In genomic region chr20:58032599-58032998, GRCh38 we compare ENCODE assay signal across 30 cellular contexts.
"Had no signal": no experiment of that assay in that cellular context is flagged by ENCODE, and none has a peak within 500 bp of the region (broad histone marks: within the 10 kb centered on the region; RNA-seq: fewer than 3 reads in every experiment).

No MANE protein-coding gene starts in this region.

- H3K27me3 ChIP-seq: ascending aorta, Peyer's patch, SJSA1 had no signal

- H3K36me3 Mint-ChIP-seq: activated naive CD4-positive, alpha-beta T cell treated with anti-CD3 and anti-CD28 coated beads, Interleukin-2, amount 50 U/mL, for 24 hours; activated naive CD8-positive, alpha-beta T cell treated with anti-CD3 and anti-CD28 coated beads, Interleukin-2, amount 10 ng/mL, durations not matched to agents 7 days and 5 days had no signal

- H3K4me1 ChIP-seq: ascending aorta, Peyer's patch, SJSA1 had no signal

- H3K27ac Mint-ChIP-seq: activated CD4-positive, alpha-beta T cell treated with anti-CD3 and anti-CD28 coated beads, Interleukin-2, amount 10 ng/mL, durations not matched to agents 24 days and 14 days; activated CD8-positive, alpha-beta T cell treated with anti-CD3 and anti-CD28 coated beads, Interleukin-2, amount 10 ng/mL, durations not matched to agents 7 days and 5 days; activated naive CD4-positive, alpha-beta T cell treated with anti-CD3 and anti-CD28 coated beads, Interleukin-2, amount 50 U/mL, for 24 hours; activated naive CD8-positive, alpha-beta T cell treated with anti-CD3 and anti-CD28 coated beads, Interleukin-2, amount 10 ng/mL, durations not matched to agents 7 days and 5 days; activated T-cell treated with anti-CD3 and anti-CD28 coated beads, Interleukin-2, amount 50 U/mL, for 24 hours; activated T-helper 2 cell treated with anti-CD3 and anti-CD28 coated beads, Interferon-gamma antibody, Interleukin-2, Interleukin-4, amounts not matched to agents 10 μg/mL and 5 μg/mL and 100 μg/mL, durations not matched to agents 14 hours and 24 hours and 36 hours; T-helper 1 cell treated with Interleukin-12 subunit alpha and Interleukin-12 subunit beta and Interleukin-4 antibody, amounts not matched to agents 30 μg/mL and 1 μg/mL, for 36 hours; T-helper 2 cell treated with Interferon-gamma antibody and Interleukin-4, amounts not matched to agents 5 μg/mL and 100 μg/mL, for 36 hours had no signal

- H3K4me3 ChIP-seq: ascending aorta, cardiac muscle cell, Peyer's patch, SJSA1 had no signal

- H3K27ac ChIP-seq: ascending aorta, cardiac muscle cell, Peyer's patch, SJSA1 had no signal

- ATAC-seq: activated CD8-positive, alpha-beta T cell treated with anti-CD3 and anti-CD28 coated beads, Interleukin-2, amount 10 ng/mL, durations not matched to agents 7 days and 5 days; PC-3 had no signal

- DNase-seq: activated CD4-positive, alpha-beta T cell treated with anti-CD3 and anti-CD28 coated beads, Interleukin-2, amount 10 ng/mL, durations not matched to agents 24 days and 14 days; activated CD4-positive, alpha-beta T cell treated with anti-CD3 and anti-CD28 coated beads, Interleukin-2, amount 50 U/mL, for 4 hours; activated CD8-positive, alpha-beta T cell treated with anti-CD3 and anti-CD28 coated beads, Interleukin-2, amount 10 ng/mL, durations not matched to agents 7 days and 5 days; activated gamma-delta T cell; activated naive CD4-positive, alpha-beta T cell treated with Interleukin-2 at 50 U/mL for 16 hours; activated naive CD8-positive, alpha-beta T cell treated with anti-CD3 and anti-CD28 coated beads, Interleukin-2, amount 10 ng/mL, durations not matched to agents 7 days and 5 days; activated T-cell treated with anti-CD3 and anti-CD28 coated beads, Interleukin-2, amount 50 U/mL, for 24 hours; amygdala; MM.1S; MV-4-11; NCI-H1092; NCI-H1436 treated with DMSO at 0.1 percent for 48 hours; NCI-H1694 treated with DMSO at 0.1 percent for 48 hours; NCI-H2029; NCI-H345; NCI-H524 treated with DMSO at 0.1 percent for 48 hours; PC-3; Peyer's patch; RPMI8226; SHP77 treated with DMSO at 0.1 percent for 48 hours; SK-N-SH had no signal

- H3K4me2 ChIP-seq: SK-N-SH had no signal

- H3K4me3 Mint-ChIP-seq: activated CD4-positive, alpha-beta T cell treated with anti-CD3 and anti-CD28 coated beads, Interleukin-2, amount 10 ng/mL, durations not matched to agents 24 days and 14 days; activated CD8-positive, alpha-beta T cell treated with anti-CD3 and anti-CD28 coated beads, Interleukin-2, amount 10 ng/mL, durations not matched to agents 7 days and 5 days; activated naive CD4-positive, alpha-beta T cell treated with anti-CD3 and anti-CD28 coated beads, Interleukin-2, amount 50 U/mL, for 24 hours; activated naive CD8-positive, alpha-beta T cell treated with anti-CD3 and anti-CD28 coated beads, Interleukin-2, amount 10 ng/mL, durations not matched to agents 7 days and 5 days; activated T-cell treated with anti-CD3 and anti-CD28 coated beads, Interleukin-2, amount 50 U/mL, for 24 hours; central memory CD8-positive, alpha-beta T cell; T-helper 1 cell treated with Interleukin-12 subunit alpha and Interleukin-12 subunit beta and Interleukin-4 antibody, amounts not matched to agents 30 μg/mL and 1 μg/mL, for 36 hours; T-helper 2 cell treated with Interferon-gamma antibody and Interleukin-4, amounts not matched to agents 5 μg/mL and 100 μg/mL, for 36 hours had no signal

- H3K9me3 Mint-ChIP-seq: activated CD4-positive, alpha-beta T cell treated with anti-CD3 and anti-CD28 coated beads, Interleukin-2, amount 10 ng/mL, durations not matched to agents 24 days and 14 days; activated naive CD4-positive, alpha-beta T cell treated with anti-CD3 and anti-CD28 coated beads, Interleukin-2, amount 50 U/mL, for 24 hours; activated naive CD8-positive, alpha-beta T cell treated with anti-CD3 and anti-CD28 coated beads, Interleukin-2, amount 10 ng/mL, durations not matched to agents 7 days and 5 days; activated T-cell treated with anti-CD3 and anti-CD28 coated beads, Interleukin-2, amount 50 U/mL, for 24 hours; activated T-helper 2 cell treated with anti-CD3 and anti-CD28 coated beads, Interferon-gamma antibody, Interleukin-2, Interleukin-4, amounts not matched to agents 10 μg/mL and 5 μg/mL and 100 μg/mL, durations not matched to agents 14 hours and 24 hours and 36 hours; central memory CD8-positive, alpha-beta T cell; T-helper 1 cell treated with Interleukin-12 subunit alpha and Interleukin-12 subunit beta and Interleukin-4 antibody, amounts not matched to agents 30 μg/mL and 1 μg/mL, for 36 hours; T-helper 2 cell treated with Interferon-gamma antibody and Interleukin-4, amounts not matched to agents 5 μg/mL and 100 μg/mL, for 36 hours had no signal

- H3K9me3 ChIP-seq: ascending aorta, Peyer's patch, SJSA1, SK-N-SH had no signal

- H3K36me3 ChIP-seq: ascending aorta, cardiac muscle cell, Peyer's patch, SJSA1 had no signal

- H3K9ac ChIP-seq: SK-N-SH had no signal

- FAIRE-seq: TTC549 had no signal

- H3K4me1 Mint-ChIP-seq: activated CD4-positive, alpha-beta T cell treated with anti-CD3 and anti-CD28 coated beads, Interleukin-2, amount 10 ng/mL, durations not matched to agents 24 days and 14 days; activated naive CD4-positive, alpha-beta T cell treated with anti-CD3 and anti-CD28 coated beads, Interleukin-2, amount 50 U/mL, for 24 hours; activated naive CD8-positive, alpha-beta T cell treated with anti-CD3 and anti-CD28 coated beads, Interleukin-2, amount 10 ng/mL, durations not matched to agents 7 days and 5 days; central memory CD8-positive, alpha-beta T cell had no signal
